ENCODE assay signal across 20 cellular contexts in the genomic region with DNA sequence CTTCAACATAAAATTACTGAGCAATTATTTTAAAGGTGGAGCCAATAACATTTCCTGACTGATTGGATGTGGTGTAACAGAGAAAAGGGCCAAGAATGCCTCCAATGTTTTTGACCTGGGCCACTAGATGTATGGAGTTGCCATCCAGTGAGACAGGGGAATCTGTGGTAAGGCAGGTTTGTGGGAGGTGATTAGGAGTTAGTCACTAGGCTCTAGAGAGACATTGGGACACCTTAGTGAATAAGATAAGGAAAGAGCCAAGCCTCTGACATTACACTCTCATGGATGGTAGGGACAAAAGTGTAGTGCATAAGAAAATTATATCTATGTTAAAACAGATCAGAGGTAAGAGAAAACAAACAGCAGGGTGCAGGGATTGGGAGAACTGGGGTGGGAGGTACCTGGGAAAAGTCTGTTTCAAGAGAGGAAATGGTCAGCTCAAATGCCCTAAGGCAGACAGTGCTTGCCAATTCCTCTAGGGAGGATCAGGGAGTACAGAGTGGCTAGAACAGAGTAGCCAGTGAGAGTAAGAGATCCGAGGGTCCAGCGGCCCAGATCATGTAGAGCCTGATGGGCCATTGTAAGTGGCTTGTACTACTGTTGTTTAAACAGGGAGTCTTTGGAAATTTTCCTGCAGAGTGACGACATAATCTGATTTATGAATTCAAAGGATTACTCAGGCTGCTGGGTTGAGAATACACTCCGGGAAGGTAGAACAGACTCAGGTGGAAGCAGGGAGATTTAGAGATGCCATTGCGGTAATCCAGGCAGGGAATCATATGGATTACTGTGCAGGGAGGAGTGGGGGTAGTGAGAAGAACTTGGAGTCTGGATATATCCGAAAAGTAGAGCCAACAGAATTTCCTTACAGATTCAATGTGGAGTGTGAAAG. TPM values are rescaled to one million over a fixed set of nuclear protein-coding genes. Genes with fewer than 3 reads are reported as not detected.
DNase-seq lines count a peak whose midpoint lies in the region; ATAC-seq and TF ChIP-seq lines count a peak whose summit lies in the region.
"Had no signal": no experiment of that assay in that cellular context is flagged by ENCODE, and none has a peak within 500 bp of the region (broad histone marks: within the 10 kb centered on the region; RNA-seq: fewer than 3 reads in every experiment).

No MANE protein-coding gene starts in this region.

- no peaks in the 10 kb centered on the region for H3K9me3 ChIP-seq in right atrium auricular region
- H3K9me3 ChIP-seq: HAP-1, Peyer's patch, SK-N-SH had no signal

- H3K27ac ChIP-seq in right atrium auricular region, result no peak overlapping the region
- H3K27ac ChIP-seq: Peyer's patch had no signal

- H3K4me1 Mint-ChIP-seq in WTC11, result no peaks in the 10 kb centered on the region

- peak; percentile 39 for DNase-seq in D341Med (ENCODE audit: low spot score)
- DNase-seq in NCI-H226, result peak; percentile 37
- no peak for DNase-seq in WTC11 (ENCODE audit: low spot score)
- DNase-seq in fibroblast of mammary gland (ENCODE audit: low read depth), result peak; percentile 6
- no peak for DNase-seq in NAMALWA (ENCODE audit: low spot score)
- no peak for DNase-seq in kidney tubule cell (ENCODE audit: low spot score)
- no peak for DNase-seq in right atrium auricular region (ENCODE audit: low spot score)
- DNase-seq: C1 segment of cervical spinal cord, DMS 273 treated with DMSO at 0.1 percent for 48 hours, MV-4-11, NCI-H1417 treated with DMSO at 0.1 percent for 48 hours, NCI-H1930, NCI-H446 treated with DMSO at 0.1 percent for 48 hours, NCI-H748 treated with DMSO at 0.1 percent for 48 hours, Peyer's patch, SHP77, SK-N-SH had no signal

- no peak for TF ChIP-seq CTCF in WTC11 (IDR thresholded peaks at IDR 0.05)
- no peak for TF ChIP-seq CTCF in fibroblast of mammary gland (conservative IDR thresholded peaks at IDR 0.05; ENCODE audit: control insufficient read depth, insufficient read depth, low read depth, low read length)
- TF ChIP-seq CTCF in right atrium auricular region (IDR thresholded peaks at IDR 0.05), result no peak

- no peaks in the 10 kb centered on the region for H3K27me3 ChIP-seq in right atrium auricular region
- H3K27me3 ChIP-seq: Peyer's patch had no signal

- H3K27ac Mint-ChIP-seq in WTC11, result no peak overlapping the region
- H3K27ac Mint-ChIP-seq: IgD-negative memory B cell had no signal

- H3K27me3 Mint-ChIP-seq in WTC11 (ENCODE audit: low read depth), result no peaks in the 10 kb centered on the region
- H3K27me3 Mint-ChIP-seq: IgD-negative memory B cell had no signal

- H3K9me3 Mint-ChIP-seq in WTC11, result peaks cover 1% of the 10 kb centered on the region
- H3K9me3 Mint-ChIP-seq: IgD-negative memory B cell had no signal

- H3K4me3 Mint-ChIP-seq in WTC11, result no peak overlapping the region
- H3K4me3 Mint-ChIP-seq: IgD-negative memory B cell had no signal

- ATAC-seq in WTC11 (peak; percentile 43; the same call in 1 of the 2 replicates), HG03354 (IDR thresholded peaks at IDR 0.05; ENCODE audit: poor library complexity, severe bottlenecking, unreplicated experiment) (no peak)

- H3K4me1 ChIP-seq in right atrium auricular region, result no peaks in the 10 kb centered on the region
- H3K4me1 ChIP-seq: HAP-1, Peyer's patch had no signal

- POLR2A ChIA-PET in WTC11 (lab: Charles Lee), result no interaction called here

- CTCF ChIA-PET in WTC11 (lab: Charles Lee), result interaction anchor here (1.3 kb wide), 1 partner anchor 20 kb away, joined by 6 read pairs; no protein-coding TSS in a partner anchor

- no peaks in the 10 kb centered on the region for H3K36me3 ChIP-seq in right atrium auricular region
- H3K36me3 ChIP-seq: HAP-1, Peyer's patch had no signal

- H3K36me3 Mint-ChIP-seq in WTC11, result peaks cover under 1% of the 10 kb centered on the region; the same call in 1 of the 2 replicates
- H3K36me3 Mint-ChIP-seq: IgD-negative memory B cell had no signal

- no peak overlapping the region for H3K4me3 ChIP-seq in fibroblast of mammary gland (ENCODE audit: control insufficient read depth, low read depth, low read length)
- H3K4me3 ChIP-seq in right atrium auricular region, result no peak overlapping the region
- H3K4me3 ChIP-seq: HAP-1, Peyer's patch had no signal

TF ChIP-seq in WTC11, 78 proteins besides CTCF, POLR2A, EP300 and RAD21:
- TF ChIP-seq CREM (CRISPR knock-in tag; IDR thresholded peaks at IDR 0.05) (no peak), ATF1 (CRISPR knock-in tag; IDR thresholded peaks at IDR 0.05) (no peak), OVOL2 (CRISPR knock-in tag; IDR thresholded peaks at IDR 0.05; ENCODE audit: borderline replicate concordance) (no peak), IRF2 (CRISPR knock-in tag; IDR thresholded peaks at IDR 0.05; ENCODE audit: borderline replicate concordance, low read depth) (no peak), TP53 (CRISPR knock-in tag; IDR thresholded peaks at IDR 0.05) (no peak), FOXJ3 (CRISPR knock-in tag; IDR thresholded peaks at IDR 0.05; ENCODE audit: borderline replicate concordance) (no peak), RELA (CRISPR knock-in tag; IDR thresholded peaks at IDR 0.05; ENCODE audit: borderline replicate concordance) (no peak), MXD4 (CRISPR knock-in tag; IDR thresholded peaks at IDR 0.05; ENCODE audit: borderline replicate concordance) (no peak), ZNF232 (CRISPR knock-in tag; IDR thresholded peaks at IDR 0.05) (no peak), NR2C2 (CRISPR knock-in tag; IDR thresholded peaks at IDR 0.05) (no peak), NFE2L1 (CRISPR knock-in tag; IDR thresholded peaks at IDR 0.05) (no peak), TCF7 (CRISPR knock-in tag; IDR thresholded peaks at IDR 0.05; ENCODE audit: low read depth) (no peak)
- TF ChIP-seq, protein P1, sequence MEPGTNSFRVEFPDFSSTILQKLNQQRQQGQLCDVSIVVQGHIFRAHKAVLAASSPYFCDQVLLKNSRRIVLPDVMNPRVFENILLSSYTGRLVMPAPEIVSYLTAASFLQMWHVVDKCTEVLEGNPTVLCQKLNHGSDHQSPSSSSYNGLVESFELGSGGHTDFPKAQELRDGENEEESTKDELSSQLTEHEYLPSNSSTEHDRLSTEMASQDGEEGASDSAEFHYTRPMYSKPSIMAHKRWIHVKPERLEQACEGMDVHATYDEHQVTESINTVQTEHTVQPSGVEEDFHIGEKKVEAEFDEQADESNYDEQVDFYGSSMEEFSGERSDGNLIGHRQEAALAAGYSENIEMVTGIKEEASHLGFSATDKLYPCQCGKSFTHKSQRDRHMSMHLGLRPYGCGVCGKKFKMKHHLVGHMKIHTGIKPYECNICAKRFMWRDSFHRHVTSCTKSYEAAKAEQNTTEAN (CRISPR knock-in tag; IDR thresholded peaks at IDR 0.05), result no peak
- TF ChIP-seq, protein P2, sequence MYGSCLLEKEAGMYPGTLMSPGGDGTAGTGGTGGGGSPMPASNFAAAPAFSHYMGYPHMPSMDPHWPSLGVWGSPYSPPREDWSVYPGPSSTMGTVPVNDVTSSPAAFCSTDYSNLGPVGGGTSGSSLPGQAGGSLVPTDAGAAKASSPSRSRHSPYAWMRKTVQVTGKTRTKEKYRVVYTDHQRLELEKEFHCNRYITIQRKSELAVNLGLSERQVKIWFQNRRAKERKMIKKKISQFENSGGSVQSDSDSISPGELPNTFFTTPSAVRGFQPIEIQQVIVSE (CRISPR knock-in tag; IDR thresholded peaks at IDR 0.05; ENCODE audit: borderline replicate concordance), result no peak
- TF ChIP-seq, protein P3, sequence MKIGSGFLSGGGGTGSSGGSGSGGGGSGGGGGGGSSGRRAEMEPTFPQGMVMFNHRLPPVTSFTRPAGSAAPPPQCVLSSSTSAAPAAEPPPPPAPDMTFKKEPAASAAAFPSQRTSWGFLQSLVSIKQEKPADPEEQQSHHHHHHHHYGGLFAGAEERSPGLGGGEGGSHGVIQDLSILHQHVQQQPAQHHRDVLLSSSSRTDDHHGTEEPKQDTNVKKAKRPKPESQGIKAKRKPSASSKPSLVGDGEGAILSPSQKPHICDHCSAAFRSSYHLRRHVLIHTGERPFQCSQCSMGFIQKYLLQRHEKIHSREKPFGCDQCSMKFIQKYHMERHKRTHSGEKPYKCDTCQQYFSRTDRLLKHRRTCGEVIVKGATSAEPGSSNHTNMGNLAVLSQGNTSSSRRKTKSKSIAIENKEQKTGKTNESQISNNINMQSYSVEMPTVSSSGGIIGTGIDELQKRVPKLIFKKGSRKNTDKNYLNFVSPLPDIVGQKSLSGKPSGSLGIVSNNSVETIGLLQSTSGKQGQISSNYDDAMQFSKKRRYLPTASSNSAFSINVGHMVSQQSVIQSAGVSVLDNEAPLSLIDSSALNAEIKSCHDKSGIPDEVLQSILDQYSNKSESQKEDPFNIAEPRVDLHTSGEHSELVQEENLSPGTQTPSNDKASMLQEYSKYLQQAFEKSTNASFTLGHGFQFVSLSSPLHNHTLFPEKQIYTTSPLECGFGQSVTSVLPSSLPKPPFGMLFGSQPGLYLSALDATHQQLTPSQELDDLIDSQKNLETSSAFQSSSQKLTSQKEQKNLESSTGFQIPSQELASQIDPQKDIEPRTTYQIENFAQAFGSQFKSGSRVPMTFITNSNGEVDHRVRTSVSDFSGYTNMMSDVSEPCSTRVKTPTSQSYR (CRISPR knock-in tag; IDR thresholded peaks at IDR 0.05), result no peak
- TF ChIP-seq, protein P4, sequence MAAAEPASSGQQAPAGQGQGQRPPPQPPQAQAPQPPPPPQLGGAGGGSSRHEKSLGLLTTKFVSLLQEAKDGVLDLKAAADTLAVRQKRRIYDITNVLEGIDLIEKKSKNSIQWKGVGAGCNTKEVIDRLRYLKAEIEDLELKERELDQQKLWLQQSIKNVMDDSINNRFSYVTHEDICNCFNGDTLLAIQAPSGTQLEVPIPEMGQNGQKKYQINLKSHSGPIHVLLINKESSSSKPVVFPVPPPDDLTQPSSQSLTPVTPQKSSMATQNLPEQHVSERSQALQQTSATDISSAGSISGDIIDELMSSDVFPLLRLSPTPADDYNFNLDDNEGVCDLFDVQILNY (CRISPR knock-in tag; IDR thresholded peaks at IDR 0.05), result no peak
- TF ChIP-seq, protein P5, sequence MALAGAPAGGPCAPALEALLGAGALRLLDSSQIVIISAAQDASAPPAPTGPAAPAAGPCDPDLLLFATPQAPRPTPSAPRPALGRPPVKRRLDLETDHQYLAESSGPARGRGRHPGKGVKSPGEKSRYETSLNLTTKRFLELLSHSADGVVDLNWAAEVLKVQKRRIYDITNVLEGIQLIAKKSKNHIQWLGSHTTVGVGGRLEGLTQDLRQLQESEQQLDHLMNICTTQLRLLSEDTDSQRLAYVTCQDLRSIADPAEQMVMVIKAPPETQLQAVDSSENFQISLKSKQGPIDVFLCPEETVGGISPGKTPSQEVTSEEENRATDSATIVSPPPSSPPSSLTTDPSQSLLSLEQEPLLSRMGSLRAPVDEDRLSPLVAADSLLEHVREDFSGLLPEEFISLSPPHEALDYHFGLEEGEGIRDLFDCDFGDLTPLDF (CRISPR knock-in tag; IDR thresholded peaks at IDR 0.05), result no peak

RNA-seq across cellular contexts. Expression of a gene that starts 45.7 kb away (rescaled TPM):
- total RNA-seq in WTC11 (2021) (74.4 to 86.2 TPM (median 80.7 TPM) in 3 replicates), right atrium auricular region (10 to 100 TPM; 43.5 to 51.4 TPM)

Comparison
In these comparisons a context has a peak if more than half of its experiments do, and no peak if none do; other contexts are left out.
1. DNase-seq: peak in D341Med (single experiment), NCI-H226 (single experiment) and fibroblast of mammary gland (single experiment); none in WTC11 (single experiment), NAMALWA (single experiment), kidney tubule cell (single experiment) and right atrium auricular region (single experiment).